In the genomic region with DNA sequence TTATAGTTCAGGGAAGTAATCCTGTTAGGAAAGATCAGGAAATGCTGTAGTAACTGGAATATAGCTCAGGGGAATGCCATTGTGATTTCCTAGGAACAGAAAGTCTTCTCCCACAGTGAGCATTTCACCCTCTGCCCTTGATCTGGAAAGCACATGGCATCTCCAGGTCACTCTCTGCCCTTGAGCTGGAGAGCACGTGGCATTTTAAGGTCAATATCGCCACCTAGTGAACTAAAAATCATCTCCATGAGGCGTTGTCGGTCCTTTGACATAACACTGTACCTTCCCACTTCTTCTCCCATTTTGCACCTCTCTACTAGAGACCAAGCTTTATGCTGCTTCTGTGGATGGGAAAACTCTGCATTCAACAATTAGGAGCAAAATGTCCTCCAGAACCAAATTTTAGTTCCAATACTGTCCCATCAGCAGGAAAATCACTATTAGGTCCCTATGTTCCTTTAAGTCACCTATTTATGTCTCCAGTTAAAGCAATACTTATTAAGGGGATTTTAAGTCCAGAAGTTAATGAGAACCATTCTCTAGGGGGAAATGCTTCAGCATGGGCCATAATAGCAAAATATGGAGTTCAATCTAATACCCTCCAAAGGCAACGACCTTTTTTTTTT, we compare ENCODE assay signal across 8 cellular contexts. TPM values are rescaled to one million over a fixed set of nuclear protein-coding genes. Genes with fewer than 3 reads are reported as not detected.
DNase-seq lines count a peak whose midpoint lies in the region; ATAC-seq and TF ChIP-seq lines count a peak whose summit lies in the region.

No MANE protein-coding gene starts in this region.

- TF ChIP-seq CTCF in PC-3 (conservative IDR thresholded peaks at IDR 0.05; ENCODE audit: low read depth, low read length) (peak; percentile 69), heart left ventricle (IDR thresholded peaks at IDR 0.05) (peak; percentile 45 to 74 (median 66))

- CTCF ChIA-PET in PC-3 (lab: Charles Lee): interaction anchor here (0.6 to 0.7 kb wide), 3 partner anchors 65 to 497 kb away, joined by 3 to 5 read pairs (median 4); no protein-coding TSS in a partner anchor

- H3K9ac ChIP-seq in PC-3 (ENCODE audit: low read length): no peak overlapping the region

- no peak overlapping the region for H3K27ac ChIP-seq in PC-3 (ENCODE audit: low read length)
- H3K27ac ChIP-seq in heart left ventricle: no peak overlapping the region

- no peak overlapping the region for H3K4me2 ChIP-seq in PC-3 (ENCODE audit: low read length)

- intact Hi-C loops in PC-3 (cut with micrococcal nuclease) (loop anchor here (1.0 to 5.0 kb wide), 5 partner anchors 53 to 318 kb away; partner anchors contain the start of gene GK5), heart left ventricle (cut with DNase I) (loop anchor here (1.0 to 10.0 kb wide), 13 partner anchors 95 to 703 kb away; partner anchors contain the start of gene RNF7 (in 1 of the 10))

- no peaks in the 10 kb centered on the region for H3K9me2 ChIP-seq in PC-3 (replicated peaks; ENCODE audit: low read length)

- POLR2A ChIA-PET in PC-3 (lab: Charles Lee; ENCODE audit: unreplicated experiment): no interaction called here

- ATAC-seq in PC-3: peak; percentile 91
- peak; percentile 84 to 92 (median 88) for ATAC-seq in heart left ventricle

- BruUV-seq in PC-3 (replicated peaks; lab: Mats Ljungman, UMichigan): no TSS peak

- no peaks in the 10 kb centered on the region for H3K27me3 ChIP-seq in MG63
- no peaks in the 10 kb centered on the region for H3K27me3 ChIP-seq in PC-3 (ENCODE audit: low read length)
- no peaks in the 10 kb centered on the region for H3K27me3 ChIP-seq in heart left ventricle

- no peak for TF ChIP-seq POLR2A in heart left ventricle (IDR thresholded peaks at IDR 0.05)

- DNase-seq in GM03348 (ENCODE audit: low spot score) (peak; percentile 84), H4 (ENCODE audit: low spot score) (peak; percentile 86), MG63 (peak; percentile 44), PC-3 (peak; percentile 76), heart left ventricle (peak in 4 of 5 donors; percentile 32 to 54 (median 35)), pulmonary artery endothelial cell (ENCODE audit: low read depth, low spot score) (peak; percentile 24), cortex of kidney (lab: John Stamatoyannopoulos, UW) (no peak)
- DNase-seq in activated naive CD4-positive, alpha-beta T cell treated with anti-CD3 and anti-CD28 coated beads, Interleukin-2, amount 50 U/mL, for 16 hours: peak; percentile 25

- no peaks in the 10 kb centered on the region for H3K9me3 ChIP-seq in MG63
- no peaks in the 10 kb centered on the region for H3K9me3 ChIP-seq in PC-3 (ENCODE audit: low read length)
- no peaks in the 10 kb centered on the region for H3K9me3 ChIP-seq in heart left ventricle

- H3K36me3 ChIP-seq in MG63 (no peaks in the 10 kb centered on the region), PC-3 (ENCODE audit: low read depth, low read length) (no peaks in the 10 kb centered on the region), heart left ventricle (no peaks in the 10 kb centered on the region)

- H3K4me1 ChIP-seq in PC-3 (ENCODE audit: insufficient read depth, low read length) (no peaks in the 10 kb centered on the region), heart left ventricle (peaks cover 0 to 33% (median 0%) of the 10 kb centered on the region in 12 donors)

- no peaks in the 10 kb centered on the region for H3F3A ChIP-seq in PC-3 (ENCODE audit: low read length, unreplicated experiment)

- peak overlapping the region; percentile 66 for H2AFZ ChIP-seq in PC-3 (ENCODE audit: low read length)

- H4K20me1 ChIP-seq in PC-3 (ENCODE audit: low read length): no peaks in the 10 kb centered on the region

- H3K79me2 ChIP-seq in PC-3 (ENCODE audit: low read length): no peaks in the 10 kb centered on the region

- H3K4me3 ChIP-seq in MG63 (no peak overlapping the region), PC-3 (ENCODE audit: low read length) (no peak overlapping the region), heart left ventricle (no peak overlapping the region)

- WGBS in heart left ventricle, 4 donors: 18 to 22% (median 19%) methylated on average over 5 of the region's 5 CpGs

RNA-seq across cellular contexts. Expression of gene GK5, which starts 54.7 kb away (rescaled TPM):
- total RNA-seq in H4 (2014; rRNA removed; shearing (Covaris generic)): 8.8 and 14.9 TPM in 2 replicates
- total RNA-seq in MG63 (2014; rRNA removed; shearing (Covaris generic); ENCODE audit: low replicate concordance): 4.4 and 19.7 TPM in 2 replicates
- total RNA-seq in PC-3 (2014; rRNA removed): 4.6 and 5.5 TPM in 2 replicates
- total RNA-seq in heart left ventricle: 10 to 100 TPM in 2 of 9 donors, 1 to 10 TPM in 7; 7.6 to 12.7 (median 9.1) TPM
- polyA plus RNA-seq in heart left ventricle: 1 to 10 TPM; 5.4 to 5.5 TPM
- 4.7 and 4.8 TPM in 2 replicates for total RNA-seq in pulmonary artery endothelial cell
